ENCODE assay signal across 17 cellular contexts in genomic region chr16:35561346-35561745, GRCh38.
DNase-seq lines count a peak whose midpoint lies in the region; ATAC-seq, FAIRE-seq and TF ChIP-seq lines count a peak whose summit lies in the region.
"Had no signal": no experiment of that assay in that cellular context is flagged by ENCODE, and none has a peak within 500 bp of the region (broad histone marks: within the 10 kb centered on the region; RNA-seq: fewer than 3 reads in every experiment).

No MANE protein-coding gene starts in this region.

- H3K4me2 ChIP-seq in DND-41 (ENCODE audit: insufficient read depth, low read length) (peak overlapping the region; percentile 16), keratinocyte (ENCODE audit: control insufficient read depth, extremely low read depth, insufficient read depth, low read depth, low read length) (no peak overlapping the region)

- H3K27ac ChIP-seq in DND-41 (ENCODE audit: low read length) (peak overlapping the region; percentile 94), keratinocyte (ENCODE audit: control insufficient read depth, insufficient read depth, low read length) (peak overlapping the region; percentile 33), right lobe of liver (no peak overlapping the region), upper lobe of left lung (no peak overlapping the region)

- DNase-seq in DND-41 (peak; percentile 17), keratinocyte (ENCODE audit: low read depth, low spot score) (no peak), right lobe of liver (peak in 1 of 3 donors; percentile 71), globus pallidus (ENCODE audit: low spot score) (no peak), upper lobe of left lung (no peak)
- DNase-seq in activated CD4-positive, alpha-beta T cell treated with anti-CD3 and anti-CD28 coated beads, Interleukin-2, amount 50 U/mL, for 48 hours = no peak
- DNase-seq: CD4-positive, alpha-beta T cell; CD8-positive, alpha-beta memory T cell; DMS 273 treated with DMSO at 0.1 percent for 48 hours; DMS79; GOT3; HFFc6 had no signal

- intact Hi-C loops in right lobe of liver (cut with DNase I) = no loop called here

- no peak for FAIRE-seq in keratinocyte (lab: Jason Lieb, UNC)
- FAIRE-seq: D721Med, G401.6, GM12892, H54 had no signal

- H3K79me2 ChIP-seq in DND-41 (ENCODE audit: insufficient read depth, low read length) (no peaks in the 10 kb centered on the region), keratinocyte (ENCODE audit: control insufficient read depth, insufficient read depth, low read length) (no peaks in the 10 kb centered on the region)

- H3K36me3 ChIP-seq in DND-41 (ENCODE audit: insufficient read depth, low read length) (peaks cover 8% of the 10 kb centered on the region; the same call in 1 of the 2 replicates), keratinocyte (ENCODE audit: control insufficient read depth in 2 of 2, extremely low read depth in 1 of 2, insufficient read depth in 2 of 2, low read length in 2 of 2) (no peaks in the 10 kb centered on the region), right lobe of liver (no peaks in the 10 kb centered on the region), upper lobe of left lung (no peaks in the 10 kb centered on the region)
- H3K36me3 ChIP-seq: HAP-1 had no signal

- ATAC-seq in DND-41 (ENCODE audit: insufficient read depth, low read depth) = no peak
- ATAC-seq in right lobe of liver = peak in 3 of 4 donors; percentile 45 to 74 (median 58)
- ATAC-seq in upper lobe of left lung (ENCODE audit: low FRiP score in 2 of 2) = no peak

- H3K9ac ChIP-seq in DND-41 (ENCODE audit: low read depth, low read length) = peak overlapping the region; percentile 48
- no peak overlapping the region for H3K9ac ChIP-seq in keratinocyte (ENCODE audit: control insufficient read depth, extremely low read depth, insufficient read depth, low read length)

- H2AFZ ChIP-seq in DND-41 (ENCODE audit: low read depth, low read length) = peak overlapping the region; percentile 38; the same call in 1 of the 2 replicates
- no peak overlapping the region for H2AFZ ChIP-seq in keratinocyte (ENCODE audit: control insufficient read depth, low read length)

- H3K9me3 ChIP-seq in DND-41 (ENCODE audit: insufficient read depth, low read length, severe bottlenecking) = peaks cover 37% of the 10 kb centered on the region
- no peaks in the 10 kb centered on the region for H3K9me3 ChIP-seq in keratinocyte (ENCODE audit: control insufficient read depth, low read depth, low read length)
- no peaks in the 10 kb centered on the region for H3K9me3 ChIP-seq in right lobe of liver
- H3K9me3 ChIP-seq in upper lobe of left lung = peaks cover 0 to 5% (median 0%) of the 10 kb centered on the region in 4 donors
- H3K9me3 ChIP-seq: HAP-1 had no signal

- no peak for TF ChIP-seq EP300 in upper lobe of left lung (IDR thresholded peaks at IDR 0.05)

- TF ChIP-seq CTCF in DND-41 (IDR thresholded peaks at IDR 0.05; ENCODE audit: borderline replicate concordance, extremely low read depth, low read length, poor library complexity, severe bottlenecking) (no peak), keratinocyte (optimal IDR thresholded peaks at IDR 0.05 in 1 of 3, IDR thresholded peaks at IDR 0.05 in 1 of 3, conservative IDR thresholded peaks at IDR 0.05 in 1 of 3; ENCODE audit: extremely low read depth in 1 of 3, insufficient read depth in 2 of 3, low read length in 3 of 3) (no peak), right lobe of liver (IDR thresholded peaks at IDR 0.05) (peak in 1 of 4 donors; percentile 33), upper lobe of left lung (IDR thresholded peaks at IDR 0.05) (no peak)

- no peaks in the 10 kb centered on the region for H3K9me1 ChIP-seq in keratinocyte (ENCODE audit: control insufficient read depth, extremely low read depth, insufficient read depth, low read length)

- H3K27me3 ChIP-seq in DND-41 (ENCODE audit: insufficient read depth, low read length, poor library complexity) = no peaks in the 10 kb centered on the region
- no peaks in the 10 kb centered on the region for H3K27me3 ChIP-seq in keratinocyte (ENCODE audit: control insufficient read depth, extremely low read depth, insufficient read depth, low read length)
- H3K27me3 ChIP-seq in right lobe of liver = no peaks in the 10 kb centered on the region
- no peaks in the 10 kb centered on the region for H3K27me3 ChIP-seq in upper lobe of left lung

- H4K20me1 ChIP-seq in DND-41 (ENCODE audit: insufficient read depth, low read length) (no peaks in the 10 kb centered on the region), keratinocyte (ENCODE audit: control insufficient read depth, extremely low read depth, insufficient read depth, low read length) (no peaks in the 10 kb centered on the region)

- dilution Hi-C loops in keratinocyte (cut with MboI; ENCODE audit: extremely low pct_ligation_motif_present, low sequenced_read_pairs) = no loop called here

- H3K4me3 ChIP-seq in DND-41 (ENCODE audit: low read depth in 1 of 2, low read length in 2 of 2) (peak overlapping the region in 1 of 2 experiments; percentile 15; a peak in 2 of 4 replicates), keratinocyte (ENCODE audit: control insufficient read depth in 2 of 3, extremely low read depth in 1 of 3, insufficient read depth in 2 of 3, low read depth in 1 of 3, low read length in 3 of 3) (no peak overlapping the region), right lobe of liver (no peak overlapping the region), upper lobe of left lung (no peak overlapping the region)
- H3K4me3 ChIP-seq: HAP-1 had no signal

- H3K4me1 ChIP-seq in DND-41 (ENCODE audit: insufficient read depth, low read length) (peaks cover 42% of the 10 kb centered on the region), keratinocyte (ENCODE audit: control insufficient read depth, extremely low read depth, insufficient read depth, low read length) (peaks cover 35% of the 10 kb centered on the region), right lobe of liver (no peaks in the 10 kb centered on the region), upper lobe of left lung (no peaks in the 10 kb centered on the region)
- H3K4me1 ChIP-seq: HAP-1 had no signal

- TF ChIP-seq POLR2A in right lobe of liver (IDR thresholded peaks at IDR 0.05) (no peak), upper lobe of left lung (IDR thresholded peaks at IDR 0.05) (no peak)

Comparison
In these comparisons a context has a peak if more than half of its experiments do, and no peak if none do; other contexts are left out.
1. ATAC-seq: peak in right lobe of liver (3 of 4); none in DND-41 (single experiment) and upper lobe of left lung (0 of 2).
2. H3K27ac ChIP-seq: peak in DND-41 (single experiment) and keratinocyte (single experiment); none in right lobe of liver (0 of 3) and upper lobe of left lung (0 of 4).